ENCODE assay signal across 20 cellular contexts in the genomic region with DNA sequence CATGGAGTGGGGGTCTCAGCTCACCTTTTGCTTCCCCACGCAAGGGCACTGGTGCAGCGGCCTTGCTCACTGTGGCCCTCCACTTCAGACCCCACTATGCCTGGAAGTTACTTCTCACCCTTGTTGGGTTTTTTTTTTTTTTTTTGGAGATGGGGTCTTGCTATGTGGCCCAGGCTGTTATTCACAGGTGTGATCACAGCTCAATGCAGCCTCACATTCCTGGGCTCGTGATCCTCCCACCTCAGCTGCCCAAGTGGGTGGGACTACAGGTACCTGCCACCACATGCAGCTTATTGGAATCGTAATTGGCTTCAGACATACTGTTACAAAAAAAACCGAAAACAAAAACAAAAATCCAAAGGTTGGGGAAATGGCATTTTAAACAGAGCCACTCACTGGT.
"Had no signal": no experiment of that assay in that cellular context is flagged by ENCODE, and none has a peak within 500 bp of the region (broad histone marks: within the 10 kb centered on the region; RNA-seq: fewer than 3 reads in every experiment).

No MANE protein-coding gene starts in this region.

- H3K4me3 Mint-ChIP-seq: dendritic cell treated with granulocyte-macrophage colony-stimulating factor and Interleukin-4, amounts not matched to agents 40 ng/mL and 50 ng/mL, for 4 days; effector memory CD8-positive, alpha-beta T cell; natural killer cell; neural crest cell had no signal

- H3K9me3 Mint-ChIP-seq: dendritic cell treated with granulocyte-macrophage colony-stimulating factor and Interleukin-4, amounts not matched to agents 40 ng/mL and 50 ng/mL, for 4 days; effector memory CD8-positive, alpha-beta T cell; natural killer cell; neural crest cell had no signal

- DNase-seq: cerebellar nuclear complex; effector memory CD8-positive, alpha-beta T cell; foreskin keratinocyte; left colon; left ventricle myocardium superior; mucosa of descending colon; natural killer cell; retina; stimulated activated CD4-positive, alpha-beta T cell treated with anti-CD3 and anti-CD28 coated beads, Interleukin-2, amount 100 ng/mL, for 48 hours; stimulated activated naive CD4-positive, alpha-beta T cell treated with Interleukin-2 at 50 U/mL for 16 hours; thyroid gland; upper lobe of left lung had no signal

- H3K9me3 ChIP-seq: mucosa of descending colon, prostate gland, suprapubic skin, thyroid gland, upper lobe of left lung, uterus had no signal

- H3K36me3 ChIP-seq: prostate gland, suprapubic skin, thyroid gland, upper lobe of left lung, uterus had no signal

- H3K36me3 Mint-ChIP-seq: natural killer cell had no signal

- H3K4me1 ChIP-seq: foreskin keratinocyte, uterus had no signal

- H3K4me3 ChIP-seq: lung, mucosa of descending colon, prostate gland, smooth muscle cell, suprapubic skin, thyroid gland, upper lobe of left lung, uterus had no signal

- FAIRE-seq: colon had no signal

- H3K27ac ChIP-seq: foreskin keratinocyte, suprapubic skin, upper lobe of left lung, uterus had no signal

- H3K27ac Mint-ChIP-seq: dendritic cell treated with granulocyte-macrophage colony-stimulating factor and Interleukin-4, amounts not matched to agents 40 ng/mL and 50 ng/mL, for 4 days; effector memory CD8-positive, alpha-beta T cell; natural killer cell had no signal

- H3K27me3 ChIP-seq: foreskin keratinocyte, suprapubic skin, thyroid gland, upper lobe of left lung, uterus had no signal
